ENCODE assay signal across 19 cellular contexts in the genomic region with DNA sequence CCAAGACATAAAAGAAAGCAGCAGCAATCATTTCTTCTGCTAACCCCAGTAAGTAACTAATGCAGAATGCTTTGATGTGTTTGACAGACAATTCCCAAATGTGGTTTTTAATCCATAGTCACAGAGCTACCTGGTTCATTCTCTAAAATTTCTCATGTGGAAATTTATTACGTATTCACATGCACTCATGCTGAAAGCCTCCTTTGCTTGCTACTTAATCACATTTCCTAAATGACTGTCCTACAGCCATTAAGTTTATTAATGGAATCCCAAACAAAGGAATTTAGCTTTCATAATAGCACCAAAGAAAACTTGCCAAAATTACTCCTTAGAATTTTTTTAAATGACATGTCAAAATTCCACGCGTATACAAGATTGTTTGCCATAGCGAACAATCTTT.
"Had no signal": no experiment of that assay in that cellular context is flagged by ENCODE, and none has a peak within 500 bp of the region (broad histone marks: within the 10 kb centered on the region; RNA-seq: fewer than 3 reads in every experiment).

No MANE protein-coding gene starts in this region.

- DNase-seq: naive thymus-derived CD8-positive, alpha-beta T cell; nephron progenitor cell; occipital lobe; ovary; posterior cingulate gyrus; psoas muscle; right cardiac atrium; right lobe of liver; sigmoid colon; small intestine; stimulated activated CD4-positive, alpha-beta T cell treated with anti-CD3 and anti-CD28 coated beads, Interleukin-15, amount 100 ng/mL, for 24 hours; stimulated activated CD4-positive, alpha-beta T cell treated with anti-CD3 and anti-CD28 coated beads, Interleukin-2, amount 100 ng/mL, for 24 hours; stimulated activated CD4-positive, alpha-beta T cell treated with anti-CD3 and anti-CD28 coated beads, Interleukin-2, amount 100 ng/mL, for 48 hours; stimulated activated CD4-positive, alpha-beta T cell treated with anti-CD3 and anti-CD28 coated beads, Interleukin-4, amount 100 ng/mL, for 24 hours; stimulated activated naive B cell treated with anti-CD40 and anti-IgM and Interleukin-4, amounts not matched to agents 10 μg/mL and 1 μg/mL and 100 μg/mL, for 72 hours; stimulated activated naive CD4-positive, alpha-beta T cell treated with Interleukin-2 at 50 U/mL for 16 hours; stomach; thyroid gland; upper lobe of left lung had no signal
